ENCODE assay signal across 20 cellular contexts in the genomic region with DNA sequence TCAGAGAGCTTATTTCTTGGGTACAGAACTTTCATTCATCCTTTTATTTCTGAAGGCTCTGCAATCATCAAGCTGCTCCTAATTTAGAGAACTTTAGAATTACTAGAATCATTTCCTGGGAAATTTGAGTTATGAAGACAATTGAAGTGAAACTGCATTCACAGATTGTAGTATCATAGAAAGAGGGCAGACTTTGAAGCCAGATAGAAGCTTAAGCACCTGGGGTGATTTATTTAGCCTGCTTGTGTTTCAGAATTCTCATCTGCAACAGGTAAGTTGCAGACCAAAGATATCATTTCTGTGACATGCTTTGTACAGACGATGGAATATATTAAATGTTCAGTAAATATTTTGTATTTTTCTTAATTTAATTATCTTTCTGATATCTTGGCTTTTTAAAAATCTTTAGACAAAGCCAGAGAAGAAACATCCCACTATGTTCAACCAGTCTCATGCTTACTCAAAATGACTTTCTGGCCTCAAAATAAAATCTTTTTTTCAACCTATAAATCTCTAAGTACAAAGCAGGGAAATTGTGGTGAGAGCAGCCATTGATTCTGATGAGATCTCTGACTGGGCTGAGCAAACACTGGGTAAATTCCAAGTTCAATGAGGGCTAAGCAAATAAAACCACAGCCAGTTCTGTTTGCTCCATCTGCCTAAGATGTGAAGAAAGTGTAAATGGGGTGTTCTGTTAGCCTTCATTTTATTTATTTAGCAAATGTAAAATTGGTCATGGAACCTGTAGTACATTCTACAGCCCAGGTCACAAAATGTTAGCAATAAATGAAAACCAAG.
"Had no signal": no experiment of that assay in that cellular context is flagged by ENCODE, and none has a peak within 500 bp of the region (broad histone marks: within the 10 kb centered on the region; RNA-seq: fewer than 3 reads in every experiment).

No MANE protein-coding gene starts in this region.

- H3K4me1 ChIP-seq: ascending aorta, gastroesophageal sphincter, heart right ventricle, tibial artery, vagina had no signal

- H3K4me3 Mint-ChIP-seq: activated CD4-positive, alpha-beta memory T cell treated with anti-CD3 and anti-CD28 coated beads for 36 hours; activated CD4-positive, alpha-beta T cell treated with anti-CD3 and anti-CD28 coated beads for 36 hours; activated CD8-positive, alpha-beta memory T cell treated with anti-CD3 and anti-CD28 coated beads, Interleukin-2, amount 10 ng/mL, durations not matched to agents 7 days and 5 days; activated naive CD4-positive, alpha-beta T cell treated with anti-CD3 and anti-CD28 coated beads, Interleukin-2, amount 10 ng/mL, durations not matched to agents 7 days and 5 days; natural killer cell treated with Interleukin-12 subunit alpha and Interleukin-12 subunit beta and Interleukin-15 and Interleukin-18, amount 100 ng/mL, for 72 hours had no signal

- H3K4me3 ChIP-seq: ascending aorta, gastroesophageal sphincter, heart right ventricle, tibial artery, vagina had no signal

- H3K27me3 ChIP-seq: ascending aorta, gastroesophageal sphincter, heart right ventricle, tibial artery, vagina had no signal

- H3K36me3 ChIP-seq: ascending aorta, gastroesophageal sphincter, heart right ventricle, tibial artery, vagina, WERI-Rb-1 had no signal

- H3K27me3 Mint-ChIP-seq: activated CD4-positive, alpha-beta memory T cell treated with anti-CD3 and anti-CD28 coated beads for 36 hours; activated CD4-positive, alpha-beta T cell treated with anti-CD3 and anti-CD28 coated beads for 36 hours; activated CD8-positive, alpha-beta memory T cell treated with anti-CD3 and anti-CD28 coated beads, Interleukin-2, amount 10 ng/mL, durations not matched to agents 7 days and 5 days; activated naive CD4-positive, alpha-beta T cell treated with anti-CD3 and anti-CD28 coated beads, Interleukin-2, amount 10 ng/mL, durations not matched to agents 7 days and 5 days; natural killer cell treated with Interleukin-12 subunit alpha and Interleukin-12 subunit beta and Interleukin-15 and Interleukin-18, amount 100 ng/mL, for 72 hours had no signal

- H3K4me1 Mint-ChIP-seq: activated CD4-positive, alpha-beta T cell treated with anti-CD3 and anti-CD28 coated beads for 36 hours; activated CD8-positive, alpha-beta memory T cell treated with anti-CD3 and anti-CD28 coated beads, Interleukin-2, amount 10 ng/mL, durations not matched to agents 7 days and 5 days; activated naive CD4-positive, alpha-beta T cell treated with anti-CD3 and anti-CD28 coated beads, Interleukin-2, amount 10 ng/mL, durations not matched to agents 7 days and 5 days had no signal

- H3K27ac Mint-ChIP-seq: activated CD4-positive, alpha-beta memory T cell treated with anti-CD3 and anti-CD28 coated beads for 36 hours; activated CD4-positive, alpha-beta T cell treated with anti-CD3 and anti-CD28 coated beads for 36 hours; activated CD8-positive, alpha-beta memory T cell treated with anti-CD3 and anti-CD28 coated beads, Interleukin-2, amount 10 ng/mL, durations not matched to agents 7 days and 5 days; activated naive CD4-positive, alpha-beta T cell treated with anti-CD3 and anti-CD28 coated beads, Interleukin-2, amount 10 ng/mL, durations not matched to agents 7 days and 5 days; natural killer cell treated with Interleukin-12 subunit alpha and Interleukin-12 subunit beta and Interleukin-15 and Interleukin-18, amount 100 ng/mL, for 72 hours had no signal

- H3K9me3 ChIP-seq: ascending aorta, tibial artery, vagina had no signal

- ATAC-seq: activated CD4-positive, alpha-beta T cell treated with anti-CD3 and anti-CD28 coated beads for 36 hours; activated CD8-positive, alpha-beta memory T cell treated with anti-CD3 and anti-CD28 coated beads, Interleukin-2, amount 10 ng/mL, durations not matched to agents 7 days and 5 days; gastroesophageal sphincter; heart right ventricle; left ventricle myocardium superior; natural killer cell treated with Interleukin-12 subunit alpha and Interleukin-12 subunit beta and Interleukin-15 and Interleukin-18, amount 100 ng/mL, for 72 hours had no signal

- H3K36me3 Mint-ChIP-seq: activated CD4-positive, alpha-beta memory T cell treated with anti-CD3 and anti-CD28 coated beads for 36 hours; activated CD8-positive, alpha-beta memory T cell treated with anti-CD3 and anti-CD28 coated beads, Interleukin-2, amount 10 ng/mL, durations not matched to agents 7 days and 5 days; activated naive CD4-positive, alpha-beta T cell treated with anti-CD3 and anti-CD28 coated beads, Interleukin-2, amount 10 ng/mL, durations not matched to agents 7 days and 5 days had no signal

- H3K27ac ChIP-seq: ascending aorta, gastroesophageal sphincter, heart right ventricle, tibial artery, vagina, WERI-Rb-1 had no signal

- DNase-seq: activated CD4-positive, alpha-beta memory T cell treated with anti-CD3 and anti-CD28 coated beads for 36 hours; activated CD4-positive, alpha-beta T cell treated with anti-CD3 and anti-CD28 coated beads for 36 hours; activated CD8-positive, alpha-beta memory T cell treated with anti-CD3 and anti-CD28 coated beads, Interleukin-2, amount 10 ng/mL, durations not matched to agents 7 days and 5 days; activated naive CD4-positive, alpha-beta T cell treated with anti-CD3 and anti-CD28 coated beads, Interleukin-2, amount 10 ng/mL, durations not matched to agents 7 days and 5 days; activated T-cell treated with anti-CD3 and anti-CD28 coated beads, Interleukin-2, amount 50 U/mL, for 1 hour; dermis blood vessel endothelial cell; erythroblast; heart right ventricle; left ventricle myocardium superior; mesenchymal stem cell; posterior cingulate gyrus; retina; stimulated activated CD4-positive, alpha-beta T cell treated with anti-CD3 and anti-CD28 coated beads, Interleukin-2, amount 100 ng/mL, for 48 hours; stimulated activated naive CD4-positive, alpha-beta T cell; tibial artery; WERI-Rb-1 had no signal
